ENCODE assay signal across 1 cellular context in the genomic region with DNA sequence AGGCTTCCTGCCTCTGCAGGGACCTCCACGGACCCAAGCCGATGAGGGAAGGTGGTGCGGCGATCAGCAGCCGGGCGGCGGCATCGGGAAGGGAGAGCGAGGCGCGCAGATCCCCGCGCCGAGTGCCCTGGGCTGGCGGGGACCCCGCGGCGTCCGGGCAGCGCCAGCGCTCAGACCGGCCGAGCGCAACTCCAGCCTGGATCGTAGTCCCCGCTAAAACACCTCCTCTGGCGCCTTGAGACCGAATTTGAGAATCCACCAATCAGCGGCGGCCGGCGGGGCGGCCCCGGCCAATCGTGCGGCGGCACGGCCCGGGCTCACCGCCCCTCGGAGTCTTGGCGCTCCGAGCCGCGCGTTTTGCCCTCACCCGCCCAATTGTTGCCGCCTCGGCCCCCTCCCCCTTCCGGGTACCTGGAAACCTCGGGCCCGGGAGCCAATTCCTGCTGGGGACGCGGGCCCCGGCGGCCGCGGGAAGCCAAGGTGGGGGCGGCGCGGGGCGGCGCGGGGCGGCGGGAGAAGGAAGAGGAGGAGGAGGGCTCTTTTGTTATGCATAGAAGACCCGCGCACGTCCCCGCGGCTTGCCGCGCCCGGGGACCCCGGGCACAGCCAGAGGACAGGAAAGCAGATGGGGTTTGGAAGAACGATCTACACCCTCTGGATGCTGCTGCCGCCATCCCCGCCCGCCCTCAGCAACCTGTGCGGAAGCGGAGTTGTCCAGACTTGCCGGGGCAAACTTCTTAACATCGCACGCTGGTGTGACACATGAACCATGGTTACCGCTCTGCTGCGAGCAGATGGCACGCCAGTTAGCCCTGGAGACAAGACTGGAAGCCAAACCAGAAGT.
TF ChIP-seq lines count a peak whose summit lies in the region.

A gene with protein sequence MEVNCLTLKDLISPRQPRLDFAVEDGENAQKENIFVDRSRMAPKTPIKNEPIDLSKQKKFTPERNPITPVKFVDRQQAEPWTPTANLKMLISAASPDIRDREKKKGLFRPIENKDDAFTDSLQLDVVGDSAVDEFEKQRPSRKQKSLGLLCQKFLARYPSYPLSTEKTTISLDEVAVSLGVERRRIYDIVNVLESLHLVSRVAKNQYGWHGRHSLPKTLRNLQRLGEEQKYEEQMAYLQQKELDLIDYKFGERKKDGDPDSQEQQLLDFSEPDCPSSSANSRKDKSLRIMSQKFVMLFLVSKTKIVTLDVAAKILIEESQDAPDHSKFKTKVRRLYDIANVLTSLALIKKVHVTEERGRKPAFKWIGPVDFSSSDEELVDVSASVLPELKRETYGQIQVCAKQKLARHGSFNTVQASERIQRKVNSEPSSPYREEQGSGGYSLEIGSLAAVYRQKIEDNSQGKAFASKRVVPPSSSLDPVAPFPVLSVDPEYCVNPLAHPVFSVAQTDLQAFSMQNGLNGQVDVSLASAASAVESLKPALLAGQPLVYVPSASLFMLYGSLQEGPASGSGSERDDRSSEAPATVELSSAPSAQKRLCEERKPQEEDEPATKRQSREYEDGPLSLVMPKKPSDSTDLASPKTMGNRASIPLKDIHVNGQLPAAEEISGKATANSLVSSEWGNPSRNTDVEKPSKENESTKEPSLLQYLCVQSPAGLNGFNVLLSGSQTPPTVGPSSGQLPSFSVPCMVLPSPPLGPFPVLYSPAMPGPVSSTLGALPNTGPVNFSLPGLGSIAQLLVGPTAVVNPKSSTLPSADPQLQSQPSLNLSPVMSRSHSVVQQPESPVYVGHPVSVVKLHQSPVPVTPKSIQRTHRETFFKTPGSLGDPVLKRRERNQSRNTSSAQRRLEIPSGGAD (minus strand): TSS at position 209 of the 844 bp plus-strand sequence. CDS start 934 bp downstream, outside the sequence.

TF ChIP-seq in GM12878, 131 proteins besides CTCF, POLR2A, EP300 and RAD21 (continued from another document and continues in another):
- TF ChIP-seq, protein P1, sequence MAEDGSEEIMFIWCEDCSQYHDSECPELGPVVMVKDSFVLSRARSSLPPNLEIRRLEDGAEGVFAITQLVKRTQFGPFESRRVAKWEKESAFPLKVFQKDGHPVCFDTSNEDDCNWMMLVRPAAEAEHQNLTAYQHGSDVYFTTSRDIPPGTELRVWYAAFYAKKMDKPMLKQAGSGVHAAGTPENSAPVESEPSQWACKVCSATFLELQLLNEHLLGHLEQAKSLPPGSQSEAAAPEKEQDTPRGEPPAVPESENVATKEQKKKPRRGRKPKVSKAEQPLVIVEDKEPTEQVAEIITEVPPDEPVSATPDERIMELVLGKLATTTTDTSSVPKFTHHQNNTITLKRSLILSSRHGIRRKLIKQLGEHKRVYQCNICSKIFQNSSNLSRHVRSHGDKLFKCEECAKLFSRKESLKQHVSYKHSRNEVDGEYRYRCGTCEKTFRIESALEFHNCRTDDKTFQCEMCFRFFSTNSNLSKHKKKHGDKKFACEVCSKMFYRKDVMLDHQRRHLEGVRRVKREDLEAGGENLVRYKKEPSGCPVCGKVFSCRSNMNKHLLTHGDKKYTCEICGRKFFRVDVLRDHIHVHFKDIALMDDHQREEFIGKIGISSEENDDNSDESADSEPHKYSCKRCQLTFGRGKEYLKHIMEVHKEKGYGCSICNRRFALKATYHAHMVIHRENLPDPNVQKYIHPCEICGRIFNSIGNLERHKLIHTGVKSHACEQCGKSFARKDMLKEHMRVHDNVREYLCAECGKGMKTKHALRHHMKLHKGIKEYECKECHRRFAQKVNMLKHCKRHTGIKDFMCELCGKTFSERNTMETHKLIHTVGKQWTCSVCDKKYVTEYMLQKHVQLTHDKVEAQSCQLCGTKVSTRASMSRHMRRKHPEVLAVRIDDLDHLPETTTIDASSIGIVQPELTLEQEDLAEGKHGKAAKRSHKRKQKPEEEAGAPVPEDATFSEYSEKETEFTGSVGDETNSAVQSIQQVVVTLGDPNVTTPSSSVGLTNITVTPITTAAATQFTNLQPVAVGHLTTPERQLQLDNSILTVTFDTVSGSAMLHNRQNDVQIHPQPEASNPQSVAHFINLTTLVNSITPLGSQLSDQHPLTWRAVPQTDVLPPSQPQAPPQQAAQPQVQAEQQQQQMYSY (CRISPR knock-in tag; IDR thresholded peaks at IDR 0.05): no peak
- TF ChIP-seq SMAD5 (IDR thresholded peaks at IDR 0.05; ENCODE audit: low read depth) (peak; percentile 40; the same call in 1 of the 2 replicates), HDAC2 (IDR thresholded peaks at IDR 0.05) (no peak), RB1 (IDR thresholded peaks at IDR 0.05; ENCODE audit: borderline replicate concordance) (peak; percentile 81; the same call in 1 of the 2 replicates), TCF12 (IDR thresholded peaks at IDR 0.05; ENCODE audit: low read depth, low read length) (peak; percentile 26; the same call in 1 of the 2 replicates), BCL11A (IDR thresholded peaks at IDR 0.05; ENCODE audit: low read depth, low read length) (no peak), SPI1 (IDR thresholded peaks at IDR 0.05; ENCODE audit: borderline replicate concordance, insufficient read depth, low read depth, low read length) (peak; percentile 11; the same call in 1 of the 2 replicates), SP1 (IDR thresholded peaks at IDR 0.05; ENCODE audit: low read depth, low read length) (peak; percentile 87), KDM1A (IDR thresholded peaks at IDR 0.05; ENCODE audit: borderline replicate concordance) (no peak), IKZF2 (IDR thresholded peaks at IDR 0.05) (no peak), MXI1 (IDR thresholded peaks at IDR 0.05; ENCODE audit: low read depth, low read length) (peak; percentile 49; the same call in 1 of the 2 replicates), KAT2A (conservative IDR thresholded peaks at IDR 0.05; ENCODE audit: control insufficient read depth, low read depth, low read length) (no peak), NBN (IDR thresholded peaks at IDR 0.05) (no peak)
- TF ChIP-seq, protein P2, sequence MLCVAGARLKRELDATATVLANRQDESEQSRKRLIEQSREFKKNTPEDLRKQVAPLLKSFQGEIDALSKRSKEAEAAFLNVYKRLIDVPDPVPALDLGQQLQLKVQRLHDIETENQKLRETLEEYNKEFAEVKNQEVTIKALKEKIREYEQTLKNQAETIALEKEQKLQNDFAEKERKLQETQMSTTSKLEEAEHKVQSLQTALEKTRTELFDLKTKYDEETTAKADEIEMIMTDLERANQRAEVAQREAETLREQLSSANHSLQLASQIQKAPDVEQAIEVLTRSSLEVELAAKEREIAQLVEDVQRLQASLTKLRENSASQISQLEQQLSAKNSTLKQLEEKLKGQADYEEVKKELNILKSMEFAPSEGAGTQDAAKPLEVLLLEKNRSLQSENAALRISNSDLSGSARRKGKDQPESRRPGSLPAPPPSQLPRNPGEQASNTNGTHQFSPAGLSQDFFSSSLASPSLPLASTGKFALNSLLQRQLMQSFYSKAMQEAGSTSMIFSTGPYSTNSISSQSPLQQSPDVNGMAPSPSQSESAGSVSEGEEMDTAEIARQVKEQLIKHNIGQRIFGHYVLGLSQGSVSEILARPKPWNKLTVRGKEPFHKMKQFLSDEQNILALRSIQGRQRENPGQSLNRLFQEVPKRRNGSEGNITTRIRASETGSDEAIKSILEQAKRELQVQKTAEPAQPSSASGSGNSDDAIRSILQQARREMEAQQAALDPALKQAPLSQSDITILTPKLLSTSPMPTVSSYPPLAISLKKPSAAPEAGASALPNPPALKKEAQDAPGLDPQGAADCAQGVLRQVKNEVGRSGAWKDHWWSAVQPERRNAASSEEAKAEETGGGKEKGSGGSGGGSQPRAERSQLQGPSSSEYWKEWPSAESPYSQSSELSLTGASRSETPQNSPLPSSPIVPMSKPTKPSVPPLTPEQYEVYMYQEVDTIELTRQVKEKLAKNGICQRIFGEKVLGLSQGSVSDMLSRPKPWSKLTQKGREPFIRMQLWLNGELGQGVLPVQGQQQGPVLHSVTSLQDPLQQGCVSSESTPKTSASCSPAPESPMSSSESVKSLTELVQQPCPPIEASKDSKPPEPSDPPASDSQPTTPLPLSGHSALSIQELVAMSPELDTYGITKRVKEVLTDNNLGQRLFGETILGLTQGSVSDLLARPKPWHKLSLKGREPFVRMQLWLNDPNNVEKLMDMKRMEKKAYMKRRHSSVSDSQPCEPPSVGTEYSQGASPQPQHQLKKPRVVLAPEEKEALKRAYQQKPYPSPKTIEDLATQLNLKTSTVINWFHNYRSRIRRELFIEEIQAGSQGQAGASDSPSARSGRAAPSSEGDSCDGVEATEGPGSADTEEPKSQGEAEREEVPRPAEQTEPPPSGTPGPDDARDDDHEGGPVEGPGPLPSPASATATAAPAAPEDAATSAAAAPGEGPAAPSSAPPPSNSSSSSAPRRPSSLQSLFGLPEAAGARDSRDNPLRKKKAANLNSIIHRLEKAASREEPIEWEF (IDR thresholded peaks at IDR 0.05; ENCODE audit: insufficient replicate concordance, low read depth, low read length): no peak
- TF ChIP-seq, protein P3, sequence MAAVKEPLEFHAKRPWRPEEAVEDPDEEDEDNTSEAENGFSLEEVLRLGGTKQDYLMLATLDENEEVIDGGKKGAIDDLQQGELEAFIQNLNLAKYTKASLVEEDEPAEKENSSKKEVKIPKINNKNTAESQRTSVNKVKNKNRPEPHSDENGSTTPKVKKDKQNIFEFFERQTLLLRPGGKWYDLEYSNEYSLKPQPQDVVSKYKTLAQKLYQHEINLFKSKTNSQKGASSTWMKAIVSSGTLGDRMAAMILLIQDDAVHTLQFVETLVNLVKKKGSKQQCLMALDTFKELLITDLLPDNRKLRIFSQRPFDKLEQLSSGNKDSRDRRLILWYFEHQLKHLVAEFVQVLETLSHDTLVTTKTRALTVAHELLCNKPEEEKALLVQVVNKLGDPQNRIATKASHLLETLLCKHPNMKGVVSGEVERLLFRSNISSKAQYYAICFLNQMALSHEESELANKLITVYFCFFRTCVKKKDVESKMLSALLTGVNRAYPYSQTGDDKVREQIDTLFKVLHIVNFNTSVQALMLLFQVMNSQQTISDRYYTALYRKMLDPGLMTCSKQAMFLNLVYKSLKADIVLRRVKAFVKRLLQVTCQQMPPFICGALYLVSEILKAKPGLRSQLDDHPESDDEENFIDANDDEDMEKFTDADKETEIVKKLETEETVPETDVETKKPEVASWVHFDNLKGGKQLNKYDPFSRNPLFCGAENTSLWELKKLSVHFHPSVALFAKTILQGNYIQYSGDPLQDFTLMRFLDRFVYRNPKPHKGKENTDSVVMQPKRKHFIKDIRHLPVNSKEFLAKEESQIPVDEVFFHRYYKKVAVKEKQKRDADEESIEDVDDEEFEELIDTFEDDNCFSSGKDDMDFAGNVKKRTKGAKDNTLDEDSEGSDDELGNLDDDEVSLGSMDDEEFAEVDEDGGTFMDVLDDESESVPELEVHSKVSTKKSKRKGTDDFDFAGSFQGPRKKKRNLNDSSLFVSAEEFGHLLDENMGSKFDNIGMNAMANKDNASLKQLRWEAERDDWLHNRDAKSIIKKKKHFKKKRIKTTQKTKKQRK (IDR thresholded peaks at IDR 0.05; ENCODE audit: low read depth, low read length): no peak
- TF ChIP-seq, protein P4, sequence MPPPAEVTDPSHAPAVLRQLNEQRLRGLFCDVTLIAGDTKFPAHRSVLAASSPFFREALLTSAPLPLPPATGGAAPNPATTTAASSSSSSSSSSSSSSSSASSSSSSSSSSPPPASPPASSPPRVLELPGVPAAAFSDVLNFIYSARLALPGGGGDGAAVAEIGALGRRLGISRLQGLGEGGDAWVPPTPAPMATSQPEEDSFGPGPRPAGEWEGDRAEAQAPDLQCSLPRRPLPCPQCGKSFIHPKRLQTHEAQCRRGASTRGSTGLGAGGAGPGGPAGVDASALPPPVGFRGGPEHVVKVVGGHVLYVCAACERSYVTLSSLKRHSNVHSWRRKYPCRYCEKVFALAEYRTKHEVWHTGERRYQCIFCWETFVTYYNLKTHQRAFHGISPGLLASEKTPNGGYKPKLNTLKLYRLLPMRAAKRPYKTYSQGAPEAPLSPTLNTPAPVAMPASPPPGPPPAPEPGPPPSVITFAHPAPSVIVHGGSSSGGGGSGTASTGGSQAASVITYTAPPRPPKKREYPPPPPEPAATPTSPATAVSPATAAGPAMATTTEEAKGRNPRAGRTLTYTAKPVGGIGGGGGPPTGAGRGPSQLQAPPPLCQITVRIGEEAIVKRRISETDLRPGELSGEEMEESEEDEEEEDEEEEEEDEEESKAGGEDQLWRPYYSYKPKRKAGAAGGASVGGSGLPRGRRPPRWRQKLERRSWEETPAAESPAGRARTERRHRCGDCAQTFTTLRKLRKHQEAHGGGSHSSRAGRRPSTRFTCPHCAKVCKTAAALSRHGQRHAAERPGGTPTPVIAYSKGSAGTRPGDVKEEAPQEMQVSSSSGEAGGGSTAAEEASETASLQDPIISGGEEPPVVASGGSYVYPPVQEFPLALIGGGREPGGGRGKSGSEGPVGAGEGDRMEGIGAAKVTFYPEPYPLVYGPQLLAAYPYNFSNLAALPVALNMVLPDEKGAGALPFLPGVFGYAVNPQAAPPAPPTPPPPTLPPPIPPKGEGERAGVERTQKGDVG (CRISPR knock-in tag; IDR thresholded peaks at IDR 0.05): no peak
- TF ChIP-seq, protein P5, sequence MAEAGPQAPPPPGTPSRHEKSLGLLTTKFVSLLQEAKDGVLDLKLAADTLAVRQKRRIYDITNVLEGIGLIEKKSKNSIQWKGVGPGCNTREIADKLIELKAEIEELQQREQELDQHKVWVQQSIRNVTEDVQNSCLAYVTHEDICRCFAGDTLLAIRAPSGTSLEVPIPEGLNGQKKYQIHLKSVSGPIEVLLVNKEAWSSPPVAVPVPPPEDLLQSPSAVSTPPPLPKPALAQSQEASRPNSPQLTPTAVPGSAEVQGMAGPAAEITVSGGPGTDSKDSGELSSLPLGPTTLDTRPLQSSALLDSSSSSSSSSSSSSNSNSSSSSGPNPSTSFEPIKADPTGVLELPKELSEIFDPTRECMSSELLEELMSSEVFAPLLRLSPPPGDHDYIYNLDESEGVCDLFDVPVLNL (IDR thresholded peaks at IDR 0.05; ENCODE audit: low read depth, low read length): peak; percentile 88
- TF ChIP-seq, protein P6, sequence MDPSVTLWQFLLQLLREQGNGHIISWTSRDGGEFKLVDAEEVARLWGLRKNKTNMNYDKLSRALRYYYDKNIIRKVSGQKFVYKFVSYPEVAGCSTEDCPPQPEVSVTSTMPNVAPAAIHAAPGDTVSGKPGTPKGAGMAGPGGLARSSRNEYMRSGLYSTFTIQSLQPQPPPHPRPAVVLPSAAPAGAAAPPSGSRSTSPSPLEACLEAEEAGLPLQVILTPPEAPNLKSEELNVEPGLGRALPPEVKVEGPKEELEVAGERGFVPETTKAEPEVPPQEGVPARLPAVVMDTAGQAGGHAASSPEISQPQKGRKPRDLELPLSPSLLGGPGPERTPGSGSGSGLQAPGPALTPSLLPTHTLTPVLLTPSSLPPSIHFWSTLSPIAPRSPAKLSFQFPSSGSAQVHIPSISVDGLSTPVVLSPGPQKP (IDR thresholded peaks at IDR 0.05; ENCODE audit: low read depth, low read length): no peak
- TF ChIP-seq, protein P7, sequence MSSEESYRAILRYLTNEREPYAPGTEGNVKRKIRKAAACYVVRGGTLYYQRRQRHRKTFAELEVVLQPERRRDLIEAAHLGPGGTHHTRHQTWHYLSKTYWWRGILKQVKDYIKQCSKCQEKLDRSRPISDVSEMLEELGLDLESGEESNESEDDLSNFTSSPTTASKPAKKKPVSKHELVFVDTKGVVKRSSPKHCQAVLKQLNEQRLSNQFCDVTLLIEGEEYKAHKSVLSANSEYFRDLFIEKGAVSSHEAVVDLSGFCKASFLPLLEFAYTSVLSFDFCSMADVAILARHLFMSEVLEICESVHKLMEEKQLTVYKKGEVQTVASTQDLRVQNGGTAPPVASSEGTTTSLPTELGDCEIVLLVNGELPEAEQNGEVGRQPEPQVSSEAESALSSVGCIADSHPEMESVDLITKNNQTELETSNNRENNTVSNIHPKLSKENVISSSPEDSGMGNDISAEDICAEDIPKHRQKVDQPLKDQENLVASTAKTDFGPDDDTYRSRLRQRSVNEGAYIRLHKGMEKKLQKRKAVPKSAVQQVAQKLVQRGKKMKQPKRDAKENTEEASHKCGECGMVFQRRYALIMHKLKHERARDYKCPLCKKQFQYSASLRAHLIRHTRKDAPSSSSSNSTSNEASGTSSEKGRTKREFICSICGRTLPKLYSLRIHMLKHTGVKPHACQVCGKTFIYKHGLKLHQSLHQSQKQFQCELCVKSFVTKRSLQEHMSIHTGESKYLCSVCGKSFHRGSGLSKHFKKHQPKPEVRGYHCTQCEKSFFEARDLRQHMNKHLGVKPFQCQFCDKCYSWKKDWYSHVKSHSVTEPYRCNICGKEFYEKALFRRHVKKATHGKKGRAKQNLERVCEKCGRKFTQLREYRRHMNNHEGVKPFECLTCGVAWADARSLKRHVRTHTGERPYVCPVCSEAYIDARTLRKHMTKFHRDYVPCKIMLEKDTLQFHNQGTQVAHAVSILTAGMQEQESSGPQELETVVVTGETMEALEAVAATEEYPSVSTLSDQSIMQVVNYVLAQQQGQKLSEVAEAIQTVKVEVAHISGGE (CRISPR knock-in tag; IDR thresholded peaks at IDR 0.05): no peak
